In the genomic region with DNA sequence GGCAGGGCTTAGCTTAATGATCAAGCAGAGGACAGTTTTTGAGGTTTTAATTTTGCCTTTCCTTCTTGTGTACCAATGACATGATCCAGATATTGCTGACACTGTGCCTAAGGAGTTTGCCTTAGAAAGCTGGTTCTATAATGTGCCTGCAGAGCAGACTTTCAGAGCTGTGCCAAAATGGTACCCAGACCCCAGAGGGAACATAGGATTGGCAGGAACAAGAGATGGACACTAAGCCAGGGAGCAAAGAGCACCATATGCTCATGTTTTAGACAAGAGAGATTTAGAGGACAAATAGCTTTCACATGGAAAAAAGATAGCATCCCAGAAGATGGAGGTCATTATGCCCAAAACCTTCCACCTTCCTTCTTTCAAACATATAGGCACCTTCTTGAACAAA, we compare ENCODE assay signal across 19 cellular contexts.
DNase-seq lines count a peak whose midpoint lies in the region; TF ChIP-seq lines count a peak whose summit lies in the region.
"Had no signal": no experiment of that assay in that cellular context is flagged by ENCODE, and none has a peak within 500 bp of the region (broad histone marks: within the 10 kb centered on the region; RNA-seq: fewer than 3 reads in every experiment).

No MANE protein-coding gene starts in this region.

- H3K4me1 Mint-ChIP-seq in neural progenitor cell: no peaks in the 10 kb centered on the region
- H3K4me1 Mint-ChIP-seq: B cell had no signal

- no peaks in the 10 kb centered on the region for H4K20me1 ChIP-seq in neural progenitor cell (ENCODE audit: low read depth)
- H4K20me1 ChIP-seq: BLaER1 treated with 17β-estradiol and CSF1 and Interleukin-3, amounts not matched to agents 10 nM and 100 nM had no signal

- no peaks in the 10 kb centered on the region for H3K27me3 Mint-ChIP-seq in neural progenitor cell (ENCODE audit: insufficient read depth, low read depth)
- H3K27me3 Mint-ChIP-seq: B cell; CD4-positive, alpha-beta T cell had no signal

- no peaks in the 10 kb centered on the region for H3K9me3 Mint-ChIP-seq in neural progenitor cell

- H3K4me1 ChIP-seq in neural progenitor cell: peaks cover 3% of the 10 kb centered on the region
- H3K4me1 ChIP-seq: A549, Caco-2 had no signal

- H3K9me3 ChIP-seq in neural progenitor cell (ENCODE audit: low read depth): no peaks in the 10 kb centered on the region
- H3K9me3 ChIP-seq: A549; BLaER1 treated with 17β-estradiol and CSF1 and Interleukin-3, amounts not matched to agents 10 nM and 100 nM; Caco-2 had no signal

- H3K36me3 ChIP-seq in neural progenitor cell: no peaks in the 10 kb centered on the region
- H3K36me3 ChIP-seq: BLaER1 treated with 17β-estradiol and CSF1 and Interleukin-3, amounts not matched to agents 10 nM and 100 nM had no signal

- H3F3A ChIP-seq in neural progenitor cell (ENCODE audit: low read depth): no peaks in the 10 kb centered on the region

- H3K79me2 ChIP-seq in neural progenitor cell (ENCODE audit: low read depth): no peaks in the 10 kb centered on the region

- H3K4me2 ChIP-seq in neural progenitor cell: no peak overlapping the region
- H3K4me2 ChIP-seq: A549; BLaER1 treated with 17β-estradiol and CSF1 and Interleukin-3, amounts not matched to agents 10 nM and 100 nM had no signal

- no peaks in the 10 kb centered on the region for H3K27me3 ChIP-seq in neural progenitor cell
- H3K27me3 ChIP-seq: BLaER1 treated with 17β-estradiol and CSF1 and Interleukin-3, amounts not matched to agents 10 nM and 100 nM had no signal

- no peak overlapping the region for H3K4me3 Mint-ChIP-seq in neural progenitor cell
- H3K4me3 Mint-ChIP-seq: B cell; CD4-positive, alpha-beta T cell; CD8-positive, alpha-beta T cell had no signal

- no peak overlapping the region for H3K4me3 ChIP-seq in neural progenitor cell
- H3K4me3 ChIP-seq: A549; BLaER1 treated with 17β-estradiol and CSF1 and Interleukin-3, amounts not matched to agents 10 nM and 100 nM; GM12878 had no signal

- no peak overlapping the region for H3K27ac ChIP-seq in neural progenitor cell
- H3K27ac ChIP-seq: 22Rv1; A549; BLaER1 treated with 17β-estradiol and CSF1 and Interleukin-3, amounts not matched to agents 10 nM and 100 nM; C4-2B had no signal

- DNase-seq in NCI-H82 (lab: John Stamatoyannopoulos, UW) (peak; percentile 12), NCI-H82 treated with DMSO at 0.1 percent for 48 hours (lab: John Stamatoyannopoulos, UW; ENCODE audit: unreplicated experiment) (no peak), cerebellar cortex (ENCODE audit: low spot score) (peak; percentile 85), neural progenitor cell (ENCODE audit: low spot score) (no peak), HuH-7.5 (ENCODE audit: low spot score) (no peak), NCI-H187 (lab: John Stamatoyannopoulos, UW) (no peak)
- DNase-seq: AML-193; Caco-2; Calu3; CD4-positive, alpha-beta T cell; CD8-positive, alpha-beta T cell; DMS79 treated with DMSO at 0.1 percent for 48 hours; GDM1 had no signal

- TF ChIP-seq CTCF in neural progenitor cell (IDR thresholded peaks at IDR 0.05): no peak

- no peak overlapping the region for H3K27ac Mint-ChIP-seq in neural progenitor cell
- H3K27ac Mint-ChIP-seq: B cell; CD4-positive, alpha-beta T cell; CD8-positive, alpha-beta T cell had no signal

- H2AFZ ChIP-seq in neural progenitor cell (replicated peaks): peak overlapping the region; percentile 26

- no peaks in the 10 kb centered on the region for H3K36me3 Mint-ChIP-seq in neural progenitor cell
- H3K36me3 Mint-ChIP-seq: CD8-positive, alpha-beta T cell had no signal

- no peak overlapping the region for H3K9ac ChIP-seq in neural progenitor cell
- H3K9ac ChIP-seq: BLaER1 treated with 17β-estradiol and CSF1 and Interleukin-3, amounts not matched to agents 10 nM and 100 nM had no signal

Comparison
In these comparisons a context has a peak if more than half of its experiments do, and no peak if none do; other contexts are left out.
1. DNase-seq: peak in NCI-H82 (single experiment) and cerebellar cortex (single experiment); none in NCI-H82 treated with DMSO at 0.1 percent for 48 hours (single experiment), neural progenitor cell (single experiment), HuH-7.5 (single experiment) and NCI-H187 (0 of 2).